Comparison of ENCODE assay signal across 1 cellular context in genomic region chr12:54300732-54301427, GRCh38.
TF ChIP-seq lines count a peak whose summit lies in the region.

TSS of gene NFE2 (minus strand) at chr12:54301015. CDS start at chr12:54295248, 5,767 bp downstream.

TF ChIP-seq in HepG2, 621 proteins besides CTCF, POLR2A, EP300 and RAD21 (continued from another document):
- TF ChIP-seq MBNL3 (CRISPR knock-in tag; conservative IDR thresholded peaks at IDR 0.05) (no peak), ZNF264 (CRISPR knock-in tag; IDR thresholded peaks at IDR 0.05) (no peak), SP1 (IDR thresholded peaks at IDR 0.05) (no peak), SP1 (CRISPR knock-in tag; IDR thresholded peaks at IDR 0.05) (no peak), ZNF207 (IDR thresholded peaks at IDR 0.05; ENCODE audit: borderline replicate concordance) (no peak), ZNF605 (CRISPR knock-in tag; IDR thresholded peaks at IDR 0.05) (no peak), NR0B2 (CRISPR knock-in tag; IDR thresholded peaks at IDR 0.05) (peak; percentile 49; the same call in 1 of the 2 replicates), ZNF34 (CRISPR knock-in tag; IDR thresholded peaks at IDR 0.05; ENCODE audit: borderline replicate concordance) (no peak), AKAP8 (CRISPR knock-in tag; IDR thresholded peaks at IDR 0.05) (no peak), TFE3 (CRISPR knock-in tag; IDR thresholded peaks at IDR 0.05) (0 out of 2 replicates have a peak, but pooled peaks have one; percentile 5), ZNF687 (CRISPR knock-in tag; IDR thresholded peaks at IDR 0.05) (peak; percentile 90), NFKBIZ (CRISPR knock-in tag; IDR thresholded peaks at IDR 0.05) (no peak), HDAC2 (CRISPR knock-in tag; IDR thresholded peaks at IDR 0.05) (no peak), CHCHD3 (CRISPR knock-in tag; IDR thresholded peaks at IDR 0.05) (no peak), TMF1 (CRISPR knock-in tag; IDR thresholded peaks at IDR 0.05; ENCODE audit: low read depth) (no peak), ZBTB44 (CRISPR knock-in tag; IDR thresholded peaks at IDR 0.05) (no peak), AHDC1 (CRISPR knock-in tag; IDR thresholded peaks at IDR 0.05; ENCODE audit: borderline replicate concordance) (peak; percentile 45; the same call in 1 of the 2 replicates), BRCA1 (CRISPR knock-in tag; IDR thresholded peaks at IDR 0.05) (no peak), XRCC5 (optimal IDR thresholded peaks at IDR 0.05; ENCODE audit: low read length) (peak; percentile 59), TIGD3 (CRISPR knock-in tag; IDR thresholded peaks at IDR 0.05; ENCODE audit: borderline replicate concordance) (no peak), AGO2 (optimal IDR thresholded peaks at IDR 0.05; ENCODE audit: low read depth, low read length) (peak; percentile 64), TERF1 (CRISPR knock-in tag; IDR thresholded peaks at IDR 0.05) (no peak), FOSL1 (CRISPR knock-in tag; IDR thresholded peaks at IDR 0.05; ENCODE audit: borderline replicate concordance) (no peak), KLF9 (CRISPR knock-in tag; IDR thresholded peaks at IDR 0.05; ENCODE audit: low read depth) (0 out of 2 replicates have a peak, but pooled peaks have one; percentile 38), NCOA2 (CRISPR knock-in tag; IDR thresholded peaks at IDR 0.05) (no peak), CBFB (CRISPR knock-in tag; IDR thresholded peaks at IDR 0.05) (peak; percentile 54; the same call in 1 of the 2 replicates), ZNF709 (CRISPR knock-in tag; IDR thresholded peaks at IDR 0.05) (no peak), HMGA1 (CRISPR knock-in tag; conservative IDR thresholded peaks at IDR 0.05) (no peak), ZC3H13 (CRISPR knock-in tag; IDR thresholded peaks at IDR 0.05) (no peak), ZNF280B (CRISPR knock-in tag; IDR thresholded peaks at IDR 0.05; ENCODE audit: borderline replicate concordance) (peak; percentile 51; the same call in 1 of the 2 replicates), DMTF1 (CRISPR knock-in tag; IDR thresholded peaks at IDR 0.05) (no peak), RNF219 (CRISPR knock-in tag; IDR thresholded peaks at IDR 0.05) (no peak), ZNF354B (CRISPR knock-in tag; IDR thresholded peaks at IDR 0.05) (no peak), ZNF232 (CRISPR knock-in tag; IDR thresholded peaks at IDR 0.05; ENCODE audit: borderline replicate concordance) (no peak), ZNF367 (CRISPR knock-in tag; IDR thresholded peaks at IDR 0.05; ENCODE audit: borderline replicate concordance) (no peak), ZBTB21 (CRISPR knock-in tag; IDR thresholded peaks at IDR 0.05) (no peak), KLF11 (CRISPR knock-in tag; IDR thresholded peaks at IDR 0.05) (peak; percentile 20; the same call in 1 of the 2 replicates), ZNF777 (CRISPR knock-in tag; IDR thresholded peaks at IDR 0.05) (peak; percentile 17; the same call in 1 of the 2 replicates)
TF ChIP-seq in HepG2: peak in this region for 110.
